In genomic region chr1:26971590-26971989, GRCh38 we compare ENCODE assay signal across 1 cellular context.
A peak's percentile ranks its signal among the peaks of the same experiment; 100 is the strongest.
TF ChIP-seq lines count a peak whose summit lies in the region.

No MANE protein-coding gene starts in this region.

TF ChIP-seq in K562, 482 proteins besides CTCF, POLR2A, EP300 and RAD21:
- TF ChIP-seq ZNF75A (CRISPR knock-in tag; IDR thresholded peaks at IDR 0.05) (no peak), ZMIZ1 (IDR thresholded peaks at IDR 0.05; ENCODE audit: low read depth in 2 of 2, low read length in 2 of 2) (no peak), MBD1 (CRISPR knock-in tag; IDR thresholded peaks at IDR 0.05) (no peak), GATA2 (CRISPR knock-in tag; IDR thresholded peaks at IDR 0.05) (no peak), BDP1 (IDR thresholded peaks at IDR 0.05; ENCODE audit: insufficient read depth, insufficient read length) (no peak), BCOR (IDR thresholded peaks at IDR 0.05) (peak; percentile 93), CREB3L1 (IDR thresholded peaks at IDR 0.05; ENCODE audit: borderline replicate concordance, low read depth) (no peak), TSC22D4 (tag; IDR thresholded peaks at IDR 0.05) (no peak), ZNF830 (CRISPR knock-in tag; IDR thresholded peaks at IDR 0.05) (no peak), EGR1 (conservative IDR thresholded peaks at IDR 0.05) (no peak), PPARD (CRISPR knock-in tag; IDR thresholded peaks at IDR 0.05) (no peak), RBM17 (IDR thresholded peaks at IDR 0.05; ENCODE audit: borderline replicate concordance, low read depth, low read length) (no peak), SMARCA5 (IDR thresholded peaks at IDR 0.05) (peak; percentile 62), TFAP4 (CRISPR knock-in tag; IDR thresholded peaks at IDR 0.05; ENCODE audit: borderline replicate concordance) (no peak), ZNF318 (IDR thresholded peaks at IDR 0.05; ENCODE audit: borderline replicate concordance in 1 of 2, low read depth in 1 of 2) (no peak), HDAC2 (IDR thresholded peaks at IDR 0.05) (peak; percentile 31; the same call in 1 of the 2 replicates), CTBP1 (IDR thresholded peaks at IDR 0.05; ENCODE audit: borderline replicate concordance) (no peak), TAL1 (IDR thresholded peaks at IDR 0.05) (no peak), ADNP (tag; IDR thresholded peaks at IDR 0.05) (peak; percentile 70; the same call in 1 of the 2 replicates), ZFP1 (CRISPR knock-in tag; IDR thresholded peaks at IDR 0.05) (no peak), IRF9 (tag; IDR thresholded peaks at IDR 0.05) (no peak), ZNF224 (CRISPR knock-in tag; IDR thresholded peaks at IDR 0.05) (no peak), ATF1 (CRISPR knock-in tag; IDR thresholded peaks at IDR 0.05) (no peak), ATF1 (tag; IDR thresholded peaks at IDR 0.05) (no peak), RCOR1 (IDR thresholded peaks at IDR 0.05; ENCODE audit: borderline replicate concordance in 1 of 2, low read depth in 2 of 2, low read length in 2 of 2) (0 out of 4 replicates have a peak, but pooled peaks of 1 of the 2 experiments have one; percentile 36), NCOA2 (IDR thresholded peaks at IDR 0.05; ENCODE audit: partially characterized antibody in 2 of 2) (no peak), SRF (CRISPR knock-in tag; IDR thresholded peaks at IDR 0.05) (no peak), NCOA1 (IDR thresholded peaks at IDR 0.05; ENCODE audit: low read depth) (no peak), ZNF764 (CRISPR knock-in tag; IDR thresholded peaks at IDR 0.05; ENCODE audit: low read depth) (no peak), KDM1A (IDR thresholded peaks at IDR 0.05) (peak; percentile 67 to 83; a peak in 3 of 4 replicates), NR2C1 (IDR thresholded peaks at IDR 0.05) (no peak), NR2C1 (tag; IDR thresholded peaks at IDR 0.05) (no peak), MIER1 (IDR thresholded peaks at IDR 0.05; ENCODE audit: low read depth) (no peak), HOMEZ (CRISPR knock-in tag; IDR thresholded peaks at IDR 0.05) (no peak), ARID1B (IDR thresholded peaks at IDR 0.05) (no peak), ZNF561 (CRISPR knock-in tag; conservative IDR thresholded peaks at IDR 0.05) (no peak), CBX1 (IDR thresholded peaks at IDR 0.05; ENCODE audit: low read depth) (peak; percentile 70; the same call in 1 of the 2 replicates), USF2 (CRISPR knock-in tag; IDR thresholded peaks at IDR 0.05) (no peak), CHD4 (IDR thresholded peaks at IDR 0.05; ENCODE audit: insufficient read depth, insufficient replicate concordance, low read depth, low read length, poor library complexity, severe bottlenecking) (peak; percentile 77), RBM25 (IDR thresholded peaks at IDR 0.05; ENCODE audit: low read depth, low read length, severe bottlenecking) (peak; percentile 97), ARID2 (IDR thresholded peaks at IDR 0.05) (no peak), ZNF77 (CRISPR knock-in tag; IDR thresholded peaks at IDR 0.05) (no peak)
